8 cellular contexts compared by ENCODE assay signal in genomic region chr6:156777866-156778614, GRCh38. TPM values are rescaled to one million over a fixed set of nuclear protein-coding genes. Genes with fewer than 3 reads are reported as not detected.
DNase-seq lines count a peak whose midpoint lies in the region; ATAC-seq and TF ChIP-seq lines count a peak whose summit lies in the region.

No MANE protein-coding gene starts in this region.

- ATAC-seq in CD4-positive, alpha-beta T cell (ENCODE audit: poor library complexity) = peak; percentile 47

- peak overlapping the region; percentile 81 for H3K4me3 ChIP-seq in WI38 (ENCODE audit: low read depth, low read length)

- H3K27me3 Mint-ChIP-seq in CD4-positive, alpha-beta T cell = no peaks in the 10 kb centered on the region

- H3K27me3 ChIP-seq in CD4-positive, alpha-beta T cell (ENCODE audit: control insufficient read depth, insufficient read depth, low read length) = no peaks in the 10 kb centered on the region

- no peaks in the 10 kb centered on the region for H3K9me3 Mint-ChIP-seq in CD4-positive, alpha-beta T cell

- no peaks in the 10 kb centered on the region for H3K36me3 ChIP-seq in KOPT-K1 (ENCODE audit: insufficient read depth, low read length)

- H3K9me3 ChIP-seq in CD4-positive, alpha-beta T cell (ENCODE audit: control insufficient read depth, low read length) = no peaks in the 10 kb centered on the region
- no peaks in the 10 kb centered on the region for H3K9me3 ChIP-seq in KOPT-K1 (ENCODE audit: insufficient read depth, low read length, poor library complexity, severe bottlenecking)

- H3K36me3 Mint-ChIP-seq in CD4-positive, alpha-beta T cell (ENCODE audit: low read depth) = peaks cover 26% of the 10 kb centered on the region

- TF ChIP-seq CTCF in CD4-positive, alpha-beta T cell (IDR thresholded peaks at IDR 0.05) = no peak
- TF ChIP-seq CTCF in GM20000 (IDR thresholded peaks at IDR 0.05; ENCODE audit: extremely low read depth, missing control alignments) (no peak), WI38 (IDR thresholded peaks at IDR 0.05; ENCODE audit: low read depth, low read length) (no peak)

- peak; percentile 45 to 70 (median 54) for DNase-seq in CD4-positive, alpha-beta T cell
- DNase-seq in GM20000 (ENCODE audit: low spot score) (peak; percentile 82), caudate nucleus (lab: John Stamatoyannopoulos, UW) (peak in 39 of 61 donors; percentile 12 to 73 (median 50)), left kidney (ENCODE audit: low read depth, low spot score) (peak; percentile 82), DMS153 (lab: John Stamatoyannopoulos, UW) (no peak)
- peak; percentile 44 for DNase-seq in stimulated activated CD4-positive, alpha-beta T cell treated with anti-CD3 and anti-CD28 coated beads, Interleukin-2, amount 100 ng/mL, for 4 hours (ENCODE audit: low read depth)

- H3K27ac ChIP-seq in CD4-positive, alpha-beta T cell (ENCODE audit: low read depth, low read length) = peak overlapping the region; percentile 78
- H3K27ac ChIP-seq in KOPT-K1 (ENCODE audit: low read depth, low read length, poor library complexity, severe bottlenecking) (peak overlapping the region; percentile 94), caudate nucleus (ENCODE audit: low read depth, low read length) (peak overlapping the region; percentile 98)

- peaks cover 56% of the 10 kb centered on the region for H3K4me1 Mint-ChIP-seq in CD4-positive, alpha-beta T cell (ENCODE audit: low read depth)

- intact Hi-C loops in CD4-positive, alpha-beta T cell (cut with DNase I, micrococcal nuclease) = loop anchor here (1.0 to 10.0 kb wide), 8 partner anchors 91 to 1466 kb away; partner anchors contain the start of gene TFB1M (in 2 of the 2)

- CTCF ChIA-PET in CD4-positive, alpha-beta T cell (lab: Charles Lee) = interaction anchor here (1.4 to 3.0 kb wide), 2 partner anchors 8 to 57 kb away, joined by 5 to 12 read pairs; no protein-coding TSS in a partner anchor

- H3K4me3 Mint-ChIP-seq in CD4-positive, alpha-beta T cell = peak overlapping the region; percentile 93

- POLR2A ChIA-PET in CD4-positive, alpha-beta T cell (lab: Charles Lee) = interaction anchor here (0.6 to 6.6 kb wide), 25 partner anchors 9 to 1359 kb away, joined by 3 to 141 read pairs (median 4); no protein-coding TSS in a partner anchor

- H3K27ac Mint-ChIP-seq in CD4-positive, alpha-beta T cell = peak overlapping the region; percentile 97

RNA-seq across cellular contexts. Expression of gene ARID1B, which starts 0.9 kb away (rescaled TPM):
- 100 to 1,000 TPM; 120 to 125 TPM for total RNA-seq in CD4-positive, alpha-beta T cell
